ENCODE assay signal across 16 cellular contexts in the genomic region with DNA sequence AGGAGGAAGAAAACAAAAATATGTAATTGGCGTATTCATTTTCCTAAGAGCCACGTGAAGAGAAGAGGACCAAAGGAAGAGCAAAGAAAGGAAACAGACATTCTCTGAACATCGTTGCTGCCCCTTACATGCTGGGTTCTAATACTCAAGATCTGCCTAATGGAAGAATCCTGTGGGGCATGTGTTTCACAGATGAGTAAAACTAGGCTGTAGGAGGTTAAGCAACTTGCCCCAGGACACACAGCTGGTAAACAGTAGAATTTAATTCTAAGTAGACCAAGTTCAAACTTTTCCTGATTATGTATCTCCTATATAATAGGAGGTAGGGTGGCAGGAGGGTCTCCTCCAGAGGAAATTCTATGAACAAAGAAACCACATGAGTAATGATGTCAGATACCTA.
DNase-seq lines count a peak whose midpoint lies in the region; TF ChIP-seq lines count a peak whose summit lies in the region.
"Had no signal": no experiment of that assay in that cellular context is flagged by ENCODE, and none has a peak within 500 bp of the region (broad histone marks: within the 10 kb centered on the region; RNA-seq: fewer than 3 reads in every experiment).

No MANE protein-coding gene starts in this region.

- no peaks in the 10 kb centered on the region for H3K9me3 ChIP-seq in GM23248 (ENCODE audit: low read depth)
- no peaks in the 10 kb centered on the region for H3K9me3 ChIP-seq in Peyer's patch
- H3K9me3 ChIP-seq: BE2C had no signal

- H3K79me2 ChIP-seq in GM23248 (ENCODE audit: insufficient read depth): no peaks in the 10 kb centered on the region

- H3F3A ChIP-seq in GM23248 (ENCODE audit: insufficient read depth): peaks cover 36% of the 10 kb centered on the region

- TF ChIP-seq CTCF in AG09319 (IDR thresholded peaks at IDR 0.05; ENCODE audit: low read depth, low read length): no peak
- TF ChIP-seq CTCF in choroid plexus epithelial cell (conservative IDR thresholded peaks at IDR 0.05; ENCODE audit: low read depth, low read length): no peak
- TF ChIP-seq CTCF in Peyer's patch (IDR thresholded peaks at IDR 0.05): no peak
- TF ChIP-seq CTCF in dorsolateral prefrontal cortex (IDR thresholded peaks at IDR 0.05 in 54 of 56, conservative IDR thresholded peaks at IDR 0.05 in 2 of 56; ENCODE audit: low read depth in 1 of 56, partially characterized antibody in 56 of 56): no peak

- no peaks in the 10 kb centered on the region for H3K27me3 ChIP-seq in GM23248 (replicated peaks; ENCODE audit: insufficient read depth)
- H3K27me3 ChIP-seq in Peyer's patch: no peaks in the 10 kb centered on the region
- H3K27me3 ChIP-seq in dorsolateral prefrontal cortex: peaks cover 0 to 6% (median 0%) of the 10 kb centered on the region in 45 donors

- intact Hi-C loops in dorsolateral prefrontal cortex (cut with DNase I): loop anchor here in 1 of 2 donors (10.0 kb wide), 1 partner anchor 64 kb away; no protein-coding TSS in a partner anchor

- H2AFZ ChIP-seq in GM23248: no peak overlapping the region

- in situ Hi-C loops in GM23248 (cut with MboI): no loop called here

- no peak for TF ChIP-seq POLR2A in Peyer's patch (IDR thresholded peaks at IDR 0.05)

- DNase-seq in AG09319 (ENCODE audit: extremely low read depth, low read depth) (peak; percentile 10), GM23248 (peak; percentile 43), choroid plexus epithelial cell (ENCODE audit: low read depth) (peak; percentile 20), fibroblast of peridontal ligament (ENCODE audit: extremely low read depth) (peak; percentile 47), NCI-H2029 treated with DMSO at 0.1 percent for 48 hours (lab: John Stamatoyannopoulos, UW) (no peak), activated gamma-delta T cell (lab: John Stamatoyannopoulos, UW) (no peak), Peyer's patch (no peak), dorsolateral prefrontal cortex (no peak)
- DNase-seq: ACHN; BE2C; CD4-positive, alpha-beta memory T cell; DMS79; GOT3; H9; HFFc6 had no signal

- H3K4me2 ChIP-seq in GM23248 (ENCODE audit: unreplicated experiment): no peak overlapping the region

- H3K27ac ChIP-seq in GM23248 (no peak overlapping the region), Peyer's patch (no peak overlapping the region), dorsolateral prefrontal cortex (no peak overlapping the region)
- H3K27ac ChIP-seq: C4-2B had no signal

- H4K20me1 ChIP-seq in GM23248 (ENCODE audit: insufficient read depth): no peaks in the 10 kb centered on the region

- H3K4me1 ChIP-seq in GM23248 (ENCODE audit: insufficient read depth) (peaks cover 34% of the 10 kb centered on the region), Peyer's patch (no peaks in the 10 kb centered on the region)
- H3K4me1 ChIP-seq: BE2C had no signal

- H3K4me3 ChIP-seq in GM23248: no peak overlapping the region
- H3K4me3 ChIP-seq in choroid plexus epithelial cell (ENCODE audit: low read depth, low read length): no peak overlapping the region
- no peak overlapping the region for H3K4me3 ChIP-seq in Peyer's patch
- no peak overlapping the region for H3K4me3 ChIP-seq in dorsolateral prefrontal cortex

- H3K36me3 ChIP-seq in GM23248 (ENCODE audit: low read depth) (no peaks in the 10 kb centered on the region), Peyer's patch (no peaks in the 10 kb centered on the region)
- H3K36me3 ChIP-seq: BE2C had no signal

- H3K9ac ChIP-seq in GM23248: no peak overlapping the region

- WGBS in GM23248 (ENCODE audit: low coverage in 1 of 2, low lambda C conversion rate in 2 of 2, missing lambda C conversion rate in 2 of 2), 2 experiments: 64 to 65% methylated on average over 3 of the region's 3 CpGs

- no peaks in the 10 kb centered on the region for H3K9me2 ChIP-seq in GM23248 (ENCODE audit: insufficient read depth)

Comparison
In these comparisons a context has a peak if more than half of its experiments do, and no peak if none do; other contexts are left out.
1. DNase-seq: peak in AG09319 (single experiment), GM23248 (single experiment), choroid plexus epithelial cell (single experiment) and fibroblast of peridontal ligament (single experiment); none in NCI-H2029 treated with DMSO at 0.1 percent for 48 hours (single experiment), activated gamma-delta T cell (single experiment), Peyer's patch (0 of 3) and dorsolateral prefrontal cortex (0 of 10).